8 cellular contexts compared by ENCODE assay signal in the genomic region with DNA sequence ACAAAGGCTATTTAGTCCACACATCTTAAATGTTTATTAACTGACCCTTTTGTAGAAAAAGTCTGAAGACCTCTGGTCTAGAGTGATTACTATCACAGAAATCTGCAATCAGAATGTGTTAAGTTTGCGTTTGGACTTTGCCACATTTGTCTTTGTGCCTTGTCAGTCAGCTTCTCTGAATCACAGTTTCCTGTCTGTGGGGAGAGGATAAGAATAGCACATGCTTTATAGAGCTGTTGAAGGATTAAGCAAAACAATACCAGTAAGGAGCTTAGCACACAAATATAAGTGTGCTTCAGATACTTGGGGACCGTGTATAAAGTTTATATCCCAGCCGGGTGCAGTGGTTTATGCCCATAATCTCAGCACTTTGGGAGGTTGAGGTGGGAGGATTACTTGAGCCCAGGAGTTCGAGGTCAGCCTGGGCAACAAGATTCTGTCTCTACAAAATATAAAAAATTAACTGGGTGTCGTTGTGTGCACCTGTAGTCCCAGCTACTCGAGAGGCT.
DNase-seq lines count a peak whose midpoint lies in the region; ATAC-seq and TF ChIP-seq lines count a peak whose summit lies in the region.

No MANE protein-coding gene starts in this region.

- no peak for TF ChIP-seq EP300 in ovary (IDR thresholded peaks at IDR 0.05)

- intact Hi-C loops in left cardiac atrium (cut with DNase I) (no loop called here), upper lobe of right lung (cut with DNase I) (no loop called here), uterus (cut with DNase I; ENCODE audit: low total_unique reads) (no loop called here), ovary (cut with DNase I) (no loop called here)

- peak overlapping the region; percentile 53 for H3K4me3 Mint-ChIP-seq in activated CD4-positive, alpha-beta memory T cell treated with anti-CD3 and anti-CD28 coated beads, Interleukin-2, amount 10 ng/mL, durations not matched to agents 7 days and 5 days

- H3K9me3 ChIP-seq in upper lobe of right lung (no peaks in the 10 kb centered on the region), uterus (no peaks in the 10 kb centered on the region), ovary (no peaks in the 10 kb centered on the region)

- peaks cover 20% of the 10 kb centered on the region for H3K36me3 Mint-ChIP-seq in activated CD4-positive, alpha-beta memory T cell treated with anti-CD3 and anti-CD28 coated beads, Interleukin-2, amount 10 ng/mL, durations not matched to agents 7 days and 5 days (ENCODE audit: low read depth)

- peak; percentile 90 for ATAC-seq in GM21423 (IDR thresholded peaks at IDR 0.05; ENCODE audit: unreplicated experiment)
- peak; percentile 72 to 93 for ATAC-seq in left cardiac atrium
- peak; percentile 91 for ATAC-seq in upper lobe of right lung

- TF ChIP-seq CTCF in GM10266 (IDR thresholded peaks at IDR 0.05; ENCODE audit: control insufficient read depth, insufficient read depth, low read depth, missing control alignments) (no peak), upper lobe of right lung (IDR thresholded peaks at IDR 0.05) (no peak), uterus (IDR thresholded peaks at IDR 0.05) (no peak), ovary (IDR thresholded peaks at IDR 0.05) (no peak)

- peaks cover 36% of the 10 kb centered on the region for H3K4me1 Mint-ChIP-seq in activated CD4-positive, alpha-beta memory T cell treated with anti-CD3 and anti-CD28 coated beads, Interleukin-2, amount 10 ng/mL, durations not matched to agents 7 days and 5 days

- H3K36me3 ChIP-seq in upper lobe of right lung = no peaks in the 10 kb centered on the region
- H3K36me3 ChIP-seq in uterus = no peaks in the 10 kb centered on the region
- no peaks in the 10 kb centered on the region for H3K36me3 ChIP-seq in ovary

- H3K27me3 ChIP-seq in upper lobe of right lung (no peaks in the 10 kb centered on the region), uterus (no peaks in the 10 kb centered on the region), ovary (no peaks in the 10 kb centered on the region)

- peak overlapping the region; percentile 27 for H3K4me3 ChIP-seq in upper lobe of right lung
- H3K4me3 ChIP-seq in uterus = no peak overlapping the region
- H3K4me3 ChIP-seq in ovary = no peak overlapping the region

- no peak overlapping the region for H3K27ac ChIP-seq in upper lobe of right lung
- H3K27ac ChIP-seq in uterus = no peak overlapping the region
- H3K27ac ChIP-seq in ovary = no peak overlapping the region

- H3K9me3 Mint-ChIP-seq in activated CD4-positive, alpha-beta memory T cell treated with anti-CD3 and anti-CD28 coated beads, Interleukin-2, amount 10 ng/mL, durations not matched to agents 7 days and 5 days = peaks cover 2% of the 10 kb centered on the region

- DNase-seq in GM10266 (ENCODE audit: extremely low spot score) = peak; percentile 43
- DNase-seq in HT-29 (ENCODE audit: low spot score) = peak; percentile 52
- peak; percentile 35 for DNase-seq in activated CD4-positive, alpha-beta memory T cell treated with anti-CD3 and anti-CD28 coated beads, Interleukin-2, amount 10 ng/mL, durations not matched to agents 7 days and 5 days
- no peak for DNase-seq in left cardiac atrium
- DNase-seq in upper lobe of right lung = no peak
- no peak for DNase-seq in uterus
- DNase-seq in ovary = no peak

- POLR2A ChIA-PET in activated CD4-positive, alpha-beta memory T cell treated with anti-CD3 and anti-CD28 coated beads, Interleukin-2, amount 10 ng/mL, durations not matched to agents 7 days and 5 days (lab: Charles Lee) = interaction anchor here (0.7 to 9.3 kb wide), 19 partner anchors 10 to 385 kb away, joined by 3 to 218 read pairs (median 5); a partner anchor contains a TSS

- TF ChIP-seq POLR2A in uterus (IDR thresholded peaks at IDR 0.05) = no peak
- TF ChIP-seq POLR2A in ovary (IDR thresholded peaks at IDR 0.05) = no peak

- H3K4me1 ChIP-seq in upper lobe of right lung (peaks cover 15% of the 10 kb centered on the region), uterus (no peaks in the 10 kb centered on the region), ovary (ENCODE audit: insufficient read depth) (no peaks in the 10 kb centered on the region)

- WGBS in ovary, 3 donors = 68 to 83% (median 77%) methylated on average over 6 of the region's 6 CpGs

- peak overlapping the region; percentile 90 for H3K27ac Mint-ChIP-seq in activated CD4-positive, alpha-beta memory T cell treated with anti-CD3 and anti-CD28 coated beads, Interleukin-2, amount 10 ng/mL, durations not matched to agents 7 days and 5 days

- CTCF ChIA-PET in activated CD4-positive, alpha-beta memory T cell treated with anti-CD3 and anti-CD28 coated beads, Interleukin-2, amount 10 ng/mL, durations not matched to agents 7 days and 5 days (lab: Charles Lee) = interaction anchor here (0.8 to 5.1 kb wide), 5 partner anchors 10 to 826 kb away, joined by 3 to 48 read pairs (median 5); a partner anchor contains a TSS

- H3K27me3 Mint-ChIP-seq in activated CD4-positive, alpha-beta memory T cell treated with anti-CD3 and anti-CD28 coated beads, Interleukin-2, amount 10 ng/mL, durations not matched to agents 7 days and 5 days = no peaks in the 10 kb centered on the region

Comparison
In these comparisons a context has a peak if more than half of its experiments do, and no peak if none do; other contexts are left out.
1. DNase-seq: peak in GM10266 (single experiment), HT-29 (single experiment) and activated CD4-positive, alpha-beta memory T cell treated with anti-CD3 and anti-CD28 coated beads, Interleukin-2, amount 10 ng/mL, durations not matched to agents 7 days and 5 days (single experiment); none in left cardiac atrium (single experiment), upper lobe of right lung (single experiment), uterus (0 of 2) and ovary (0 of 5).
2. Peak in every context shown above with its lines, with median percentiles within 50 percentile points of each other: ATAC-seq.